1 cellular context compared by ENCODE assay signal in the genomic region with DNA sequence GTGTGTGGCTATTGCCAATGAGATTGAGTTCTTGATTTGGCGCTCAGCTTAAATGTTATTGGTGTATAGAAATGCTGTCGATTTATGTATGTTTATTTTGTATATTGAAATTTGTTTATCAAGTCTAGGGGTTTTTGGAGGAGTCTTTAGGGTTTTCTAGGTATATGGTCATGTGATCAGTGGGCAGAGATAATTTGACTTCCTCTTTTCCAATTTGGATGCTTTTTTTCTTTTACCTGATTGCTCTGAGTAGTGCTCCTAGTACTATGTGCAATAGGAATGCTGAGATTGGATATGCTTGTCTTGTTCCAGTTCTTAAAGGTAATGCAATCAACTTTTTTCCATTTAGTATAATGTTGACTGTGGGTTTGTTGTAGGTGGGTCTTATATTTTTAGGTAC.
TF ChIP-seq lines count a peak whose summit lies in the region.

No MANE protein-coding gene starts in this region.

TF ChIP-seq in K562, 482 proteins besides CTCF, POLR2A, EP300 and RAD21:
- TF ChIP-seq, protein P1, sequence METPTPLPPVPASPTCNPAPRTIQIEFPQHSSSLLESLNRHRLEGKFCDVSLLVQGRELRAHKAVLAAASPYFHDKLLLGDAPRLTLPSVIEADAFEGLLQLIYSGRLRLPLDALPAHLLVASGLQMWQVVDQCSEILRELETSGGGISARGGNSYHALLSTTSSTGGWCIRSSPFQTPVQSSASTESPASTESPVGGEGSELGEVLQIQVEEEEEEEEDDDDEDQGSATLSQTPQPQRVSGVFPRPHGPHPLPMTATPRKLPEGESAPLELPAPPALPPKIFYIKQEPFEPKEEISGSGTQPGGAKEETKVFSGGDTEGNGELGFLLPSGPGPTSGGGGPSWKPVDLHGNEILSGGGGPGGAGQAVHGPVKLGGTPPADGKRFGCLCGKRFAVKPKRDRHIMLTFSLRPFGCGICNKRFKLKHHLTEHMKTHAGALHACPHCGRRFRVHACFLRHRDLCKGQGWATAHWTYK (CRISPR knock-in tag; IDR thresholded peaks at IDR 0.05) = no peak
- TF ChIP-seq TOE1 (IDR thresholded peaks at IDR 0.05; ENCODE audit: borderline replicate concordance) (peak; percentile 46; the same call in 1 of the 2 replicates), TOE1 (CRISPR knock-in tag; IDR thresholded peaks at IDR 0.05; ENCODE audit: borderline replicate concordance, low read depth) (no peak), ZC3H4 (CRISPR knock-in tag; IDR thresholded peaks at IDR 0.05; ENCODE audit: borderline replicate concordance) (no peak), RBM22 (IDR thresholded peaks at IDR 0.05; ENCODE audit: low read depth, low read length, poor library complexity, severe bottlenecking) (no peak), HEY1 (CRISPR knock-in tag; IDR thresholded peaks at IDR 0.05; ENCODE audit: borderline replicate concordance) (no peak), TFE3 (CRISPR knock-in tag; IDR thresholded peaks at IDR 0.05) (peak; percentile 79), NR1H2 (CRISPR knock-in tag; IDR thresholded peaks at IDR 0.05) (no peak), SPI1 (IDR thresholded peaks at IDR 0.05; ENCODE audit: borderline replicate concordance, low read depth, low read length) (peak; percentile 82), E2F1 (CRISPR knock-in tag; IDR thresholded peaks at IDR 0.05) (no peak), POLR2AphosphoS2 (IDR thresholded peaks at IDR 0.05; ENCODE audit: low read length) (no peak), GABPB2 (CRISPR knock-in tag; conservative IDR thresholded peaks at IDR 0.05) (no peak), TBP (optimal IDR thresholded peaks at IDR 0.05; ENCODE audit: low read depth, low read length) (no peak), NELFE (IDR thresholded peaks at IDR 0.05; ENCODE audit: insufficient read depth, insufficient read length) (no peak), ZNF778 (CRISPR knock-in tag; IDR thresholded peaks at IDR 0.05) (no peak), DLX4 (CRISPR knock-in tag; IDR thresholded peaks at IDR 0.05) (no peak), SIX5 (IDR thresholded peaks at IDR 0.05; ENCODE audit: borderline replicate concordance in 1 of 2, insufficient read depth in 1 of 2, low read depth in 1 of 2, low read length in 2 of 2) (no peak), MCM2 (IDR thresholded peaks at IDR 0.05; ENCODE audit: low read depth) (no peak), SLC30A9 (CRISPR knock-in tag; IDR thresholded peaks at IDR 0.05) (no peak), CAMTA2 (CRISPR knock-in tag; conservative IDR thresholded peaks at IDR 0.05) (no peak), TGIF2 (CRISPR knock-in tag; IDR thresholded peaks at IDR 0.05) (no peak)
- TF ChIP-seq, protein P2, sequence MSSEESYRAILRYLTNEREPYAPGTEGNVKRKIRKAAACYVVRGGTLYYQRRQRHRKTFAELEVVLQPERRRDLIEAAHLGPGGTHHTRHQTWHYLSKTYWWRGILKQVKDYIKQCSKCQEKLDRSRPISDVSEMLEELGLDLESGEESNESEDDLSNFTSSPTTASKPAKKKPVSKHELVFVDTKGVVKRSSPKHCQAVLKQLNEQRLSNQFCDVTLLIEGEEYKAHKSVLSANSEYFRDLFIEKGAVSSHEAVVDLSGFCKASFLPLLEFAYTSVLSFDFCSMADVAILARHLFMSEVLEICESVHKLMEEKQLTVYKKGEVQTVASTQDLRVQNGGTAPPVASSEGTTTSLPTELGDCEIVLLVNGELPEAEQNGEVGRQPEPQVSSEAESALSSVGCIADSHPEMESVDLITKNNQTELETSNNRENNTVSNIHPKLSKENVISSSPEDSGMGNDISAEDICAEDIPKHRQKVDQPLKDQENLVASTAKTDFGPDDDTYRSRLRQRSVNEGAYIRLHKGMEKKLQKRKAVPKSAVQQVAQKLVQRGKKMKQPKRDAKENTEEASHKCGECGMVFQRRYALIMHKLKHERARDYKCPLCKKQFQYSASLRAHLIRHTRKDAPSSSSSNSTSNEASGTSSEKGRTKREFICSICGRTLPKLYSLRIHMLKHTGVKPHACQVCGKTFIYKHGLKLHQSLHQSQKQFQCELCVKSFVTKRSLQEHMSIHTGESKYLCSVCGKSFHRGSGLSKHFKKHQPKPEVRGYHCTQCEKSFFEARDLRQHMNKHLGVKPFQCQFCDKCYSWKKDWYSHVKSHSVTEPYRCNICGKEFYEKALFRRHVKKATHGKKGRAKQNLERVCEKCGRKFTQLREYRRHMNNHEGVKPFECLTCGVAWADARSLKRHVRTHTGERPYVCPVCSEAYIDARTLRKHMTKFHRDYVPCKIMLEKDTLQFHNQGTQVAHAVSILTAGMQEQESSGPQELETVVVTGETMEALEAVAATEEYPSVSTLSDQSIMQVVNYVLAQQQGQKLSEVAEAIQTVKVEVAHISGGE (CRISPR knock-in tag; IDR thresholded peaks at IDR 0.05) = no peak
- TF ChIP-seq, protein P3, sequence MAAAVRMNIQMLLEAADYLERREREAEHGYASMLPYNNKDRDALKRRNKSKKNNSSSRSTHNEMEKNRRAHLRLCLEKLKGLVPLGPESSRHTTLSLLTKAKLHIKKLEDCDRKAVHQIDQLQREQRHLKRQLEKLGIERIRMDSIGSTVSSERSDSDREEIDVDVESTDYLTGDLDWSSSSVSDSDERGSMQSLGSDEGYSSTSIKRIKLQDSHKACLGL (CRISPR knock-in tag; IDR thresholded peaks at IDR 0.05; ENCODE audit: borderline replicate concordance, poor library complexity, severe bottlenecking) = no peak
